ENCODE assay signal across 8 cellular contexts in genomic region chr15:83837946-83838571, GRCh38.
DNase-seq lines count a peak whose midpoint lies in the region; ATAC-seq, FAIRE-seq and TF ChIP-seq lines count a peak whose summit lies in the region.

No MANE protein-coding gene starts in this region.

- no peaks in the 10 kb centered on the region for H3K9me3 ChIP-seq in kidney (ENCODE audit: control insufficient read depth in 1 of 2, low read length in 2 of 2)

- H3K9ac ChIP-seq in kidney (ENCODE audit: low read length in 2 of 2) = no peak overlapping the region

- H3K4me3 ChIP-seq in HFF-Myc (replicated peaks; ENCODE audit: low read depth, low read length) (no peak overlapping the region), kidney (ENCODE audit: low read length in 2 of 2) (no peak overlapping the region)

- H3K36me3 ChIP-seq in kidney (ENCODE audit: control insufficient read depth in 1 of 2, insufficient read depth in 2 of 2, low read length in 2 of 2) = no peaks in the 10 kb centered on the region

- peaks cover 0 to 2% of the 10 kb centered on the region in 2 donors for H3K4me1 ChIP-seq in kidney (ENCODE audit: control insufficient read depth in 1 of 2, insufficient read depth in 1 of 2, low read depth in 1 of 2, low read length in 2 of 2)

- DNase-seq in D721Med (ENCODE audit: insufficient read length, low spot score) = no peak
- no peak for DNase-seq in HFF-Myc (ENCODE audit: extremely low read depth, low read depth)
- DNase-seq in anterior cingulate cortex (lab: John Stamatoyannopoulos, UW) = peak in 37 of 58 donors; percentile 1 to 59 (median 24)
- no peak for DNase-seq in kidney
- DNase-seq in activated effector memory CD4-positive, alpha-beta T cell treated with Interleukin-2 at 50 U/mL for 16 hours = no peak
- DNase-seq in hepatic stellate cell (ENCODE audit: low spot score) = no peak

- intact Hi-C loops in kidney (cut with DNase I) = no loop called here

- no peak for FAIRE-seq in D721Med (lab: Jason Lieb, UNC)
- no peak for FAIRE-seq in kidney (lab: Jason Lieb, UNC)

- no peak for ATAC-seq in GM18511 (IDR thresholded peaks at IDR 0.05; ENCODE audit: unreplicated experiment)
- ATAC-seq in HG03442 (IDR thresholded peaks at IDR 0.05; ENCODE audit: unreplicated experiment) = no peak

- peak; percentile 57 for TF ChIP-seq CTCF in D721Med (IDR thresholded peaks at IDR 0.05; ENCODE audit: insufficient read depth, missing control alignments)
- TF ChIP-seq CTCF in HFF-Myc (IDR thresholded peaks at IDR 0.05; ENCODE audit: low read depth, low read length, missing control alignments) = peak; percentile 57
- peak; percentile 43 for TF ChIP-seq CTCF in kidney (IDR thresholded peaks at IDR 0.05; ENCODE audit: borderline replicate concordance, extremely low read depth, insufficient read depth)

- H3K27ac ChIP-seq in kidney (ENCODE audit: low read depth in 2 of 2, low read length in 2 of 2) = no peak overlapping the region

Comparison
In these comparisons a context has a peak if more than half of its experiments do, and no peak if none do; other contexts are left out.
1. DNase-seq: peak in anterior cingulate cortex (37 of 58); none in D721Med (single experiment), HFF-Myc (single experiment), kidney (single experiment), activated effector memory CD4-positive, alpha-beta T cell treated with Interleukin-2 at 50 U/mL for 16 hours (single experiment) and hepatic stellate cell (single experiment).
2. Peak in every context shown above with its lines, with median percentiles within 50 percentile points of each other: CTCF ChIP-seq.